Comparison of ENCODE assay signal across 16 cellular contexts in genomic region chr11:48101958-48102357, GRCh38.
A peak's percentile ranks its signal among the peaks of the same experiment; 100 is the strongest.
DNase-seq lines count a peak whose midpoint lies in the region; ATAC-seq and TF ChIP-seq lines count a peak whose summit lies in the region.
"Had no signal": no experiment of that assay in that cellular context is flagged by ENCODE, and none has a peak within 500 bp of the region (broad histone marks: within the 10 kb centered on the region; RNA-seq: fewer than 3 reads in every experiment).

No MANE protein-coding gene starts in this region.

- H3K4me3 ChIP-seq in endocrine pancreas (ENCODE audit: control insufficient read depth, insufficient read depth, low read length) (peak overlapping the region; percentile 71), neutrophil (ENCODE audit: low read depth in 1 of 2, low read length in 1 of 2) (no peak overlapping the region), left lung (no peak overlapping the region), smooth muscle cell (no peak overlapping the region)
- H3K4me3 ChIP-seq: SK-N-MC, tibial artery had no signal

- H3K27me3 ChIP-seq in endocrine pancreas (ENCODE audit: control insufficient read depth, insufficient read depth, low read length) (no peaks in the 10 kb centered on the region), neutrophil (no peaks in the 10 kb centered on the region), left lung (no peaks in the 10 kb centered on the region), smooth muscle cell (ENCODE audit: low read depth) (no peaks in the 10 kb centered on the region)
- H3K27me3 ChIP-seq: tibial artery had no signal

- no peaks in the 10 kb centered on the region for H3F3A ChIP-seq in smooth muscle cell (ENCODE audit: low read depth)

- DNase-seq in NCI-H1417 (lab: John Stamatoyannopoulos, UW) (peak in 2 of 3 experiments; percentile 16 to 52), NCI-H1417 treated with DMSO at 0.1 percent for 48 hours (lab: John Stamatoyannopoulos, UW) (no peak), NCI-H1092 treated with DMSO at 0.1 percent for 48 hours (lab: John Stamatoyannopoulos, UW) (peak; percentile 40), left lung (no peak), smooth muscle cell (lab: John Stamatoyannopoulos, UW; ENCODE audit: unreplicated experiment) (no peak), epidermal melanocyte (ENCODE audit: insufficient read length, low spot score) (no peak)
- DNase-seq: activated CD4-positive, alpha-beta T cell treated with anti-CD3 and anti-CD28 coated beads, Interleukin-2, amount 10 ng/mL, durations not matched to agents 7 days and 5 days; C1 segment of cervical spinal cord; DMS79; mesendoderm; NCI-H1930; tibial artery had no signal

- WGBS in smooth muscle cell (ENCODE audit: low lambda C conversion rate) = 90% methylated on average over 6 of the region's 6 CpGs

- H3K4me2 ChIP-seq in smooth muscle cell = no peak overlapping the region

- no peaks in the 10 kb centered on the region for H3K36me3 ChIP-seq in endocrine pancreas (ENCODE audit: control insufficient read depth, insufficient read depth, low read length)
- no peaks in the 10 kb centered on the region for H3K36me3 ChIP-seq in neutrophil
- H3K36me3 ChIP-seq in left lung = no peaks in the 10 kb centered on the region
- no peaks in the 10 kb centered on the region for H3K36me3 ChIP-seq in smooth muscle cell (ENCODE audit: low read depth)
- H3K36me3 ChIP-seq: tibial artery had no signal

- peak overlapping the region; percentile 16 for H3K27ac ChIP-seq in neutrophil
- H3K27ac ChIP-seq in left lung = no peak overlapping the region
- no peak overlapping the region for H3K27ac ChIP-seq in smooth muscle cell (ENCODE audit: low read depth)
- H3K27ac ChIP-seq: 22Rv1, SK-N-MC, tibial artery had no signal

- H4K20me1 ChIP-seq in smooth muscle cell (ENCODE audit: low read depth) = no peaks in the 10 kb centered on the region

- no peaks in the 10 kb centered on the region for H3K79me2 ChIP-seq in smooth muscle cell (ENCODE audit: low read depth)

- no peak for ATAC-seq in left lung

- no peak overlapping the region for H3K9ac ChIP-seq in endocrine pancreas (ENCODE audit: control insufficient read depth, insufficient read depth, low read length)
- H3K9ac ChIP-seq in smooth muscle cell (ENCODE audit: low read depth) = no peak overlapping the region

- intact Hi-C loops in left lung (cut with DNase I) = loop anchor here in 1 of 2 donors (10.0 kb wide), 1 partner anchor 167 kb away; no protein-coding TSS in a partner anchor

- TF ChIP-seq CTCF in neutrophil (IDR thresholded peaks at IDR 0.05) (no peak), left lung (IDR thresholded peaks at IDR 0.05) (no peak), smooth muscle cell (IDR thresholded peaks at IDR 0.05; ENCODE audit: borderline replicate concordance, insufficient read depth, poor library complexity, severe bottlenecking) (no peak)

- H3K4me1 ChIP-seq in endocrine pancreas (ENCODE audit: control insufficient read depth, insufficient read depth, low read length) = peaks cover 20% of the 10 kb centered on the region
- H3K4me1 ChIP-seq in neutrophil (ENCODE audit: control insufficient read depth in 1 of 2, insufficient read depth in 1 of 2, low read depth in 1 of 2, low read length in 1 of 2) = peaks cover 32 to 42% of the 10 kb centered on the region in 2 experiments
- peaks cover 7 to 38% of the 10 kb centered on the region in 2 donors for H3K4me1 ChIP-seq in left lung
- peaks cover 3% of the 10 kb centered on the region for H3K4me1 ChIP-seq in smooth muscle cell (ENCODE audit: low read depth)

- no peak overlapping the region for H2AFZ ChIP-seq in smooth muscle cell (ENCODE audit: low read depth)

- no peaks in the 10 kb centered on the region for H3K9me3 ChIP-seq in endocrine pancreas (ENCODE audit: control insufficient read depth, low read length)
- no peaks in the 10 kb centered on the region for H3K9me3 ChIP-seq in neutrophil
- H3K9me3 ChIP-seq in left lung = no peaks in the 10 kb centered on the region
- no peaks in the 10 kb centered on the region for H3K9me3 ChIP-seq in smooth muscle cell (replicated peaks; ENCODE audit: low read depth)
- H3K9me3 ChIP-seq: tibial artery had no signal

Comparison
In these comparisons a context has a peak if more than half of its experiments do, and no peak if none do; other contexts are left out.
1. DNase-seq: peak in NCI-H1417 (2 of 3) and NCI-H1092 treated with DMSO at 0.1 percent for 48 hours (single experiment); none in NCI-H1417 treated with DMSO at 0.1 percent for 48 hours (single experiment), left lung (0 of 2), smooth muscle cell (single experiment) and epidermal melanocyte (single experiment).